In genomic region chr18:3323900-3324299, GRCh38 we compare ENCODE assay signal across 13 cellular contexts.
DNase-seq lines count a peak whose midpoint lies in the region; ATAC-seq and TF ChIP-seq lines count a peak whose summit lies in the region.
"Had no signal": no experiment of that assay in that cellular context is flagged by ENCODE, and none has a peak within 500 bp of the region (broad histone marks: within the 10 kb centered on the region; RNA-seq: fewer than 3 reads in every experiment).

No MANE protein-coding gene starts in this region.

- no peaks in the 10 kb centered on the region for H3K9me2 ChIP-seq in HCT116 (ENCODE audit: insufficient read depth)
- no peaks in the 10 kb centered on the region for H3K9me2 ChIP-seq in OCI-LY7 (ENCODE audit: insufficient read depth, low read length)

- POLR2A ChIA-PET in HCT116 (lab: Charles Lee) (interaction anchor here (1.4 kb wide), 1 partner anchor 279 kb away, joined by 4 read pairs; no protein-coding TSS in a partner anchor), OCI-LY7 (lab: Charles Lee) (no interaction called here)

- RAD21 ChIA-PET in HCT116 (lab: Charles Lee; ENCODE audit: low non-redundant PET in 1 of 2, low total read pairs in 2 of 2, uncharacterized antibody in 2 of 2, unreplicated experiment in 2 of 2), result no interaction called here

- H3K27ac ChIP-seq in HCT116 (ENCODE audit: low read depth, low read length), result no peak overlapping the region
- no peak overlapping the region for H3K27ac ChIP-seq in OCI-LY7 (ENCODE audit: low read depth, low read length, poor library complexity, severe bottlenecking)
- H3K27ac ChIP-seq in WERI-Rb-1, result no peak overlapping the region
- no peak overlapping the region for H3K27ac ChIP-seq in aorta (ENCODE audit: low read depth in 1 of 2, low read length in 2 of 2)
- no peak overlapping the region for H3K27ac ChIP-seq in right cardiac atrium (ENCODE audit: low read length)
- H3K27ac ChIP-seq: gastroesophageal sphincter had no signal

- H3K79me2 ChIP-seq in HCT116 (ENCODE audit: insufficient read depth, low read length) (no peaks in the 10 kb centered on the region), OCI-LY7 (ENCODE audit: insufficient read depth, low read depth, low read length) (no peaks in the 10 kb centered on the region)

- H3K36me3 ChIP-seq in HCT116 (ENCODE audit: control insufficient read depth in 1 of 2, insufficient read depth in 2 of 2, low read length in 2 of 2) (no peaks in the 10 kb centered on the region), OCI-LY7 (ENCODE audit: insufficient read depth, low read length) (no peaks in the 10 kb centered on the region), WERI-Rb-1 (no peaks in the 10 kb centered on the region), aorta (ENCODE audit: control insufficient read depth in 1 of 2, insufficient read depth in 2 of 2, low read length in 1 of 2) (no peaks in the 10 kb centered on the region)
- H3K36me3 ChIP-seq: gastroesophageal sphincter had no signal

- no peaks in the 10 kb centered on the region for H3K9me3 Mint-ChIP-seq in dendritic cell treated with granulocyte-macrophage colony-stimulating factor and Interleukin-4, amounts not matched to agents 40 ng/mL and 50 ng/mL, for 4 days

- H3K9ac ChIP-seq in HCT116 (ENCODE audit: low read length), result no peak overlapping the region

- H3K27ac Mint-ChIP-seq in dendritic cell treated with granulocyte-macrophage colony-stimulating factor and Interleukin-4, amounts not matched to agents 40 ng/mL and 50 ng/mL, for 4 days, result peak overlapping the region; percentile 12

- H3K4me3 ChIP-seq in HCT116 (replicated peaks in 1 of 2; ENCODE audit: low read depth in 1 of 2, low read length in 2 of 2) (peak overlapping the region in 1 of 2 experiments; percentile 15; a peak in 1 of 4 replicates), OCI-LY7 (ENCODE audit: low read depth, low read length, poor library complexity, severe bottlenecking) (no peak overlapping the region), WERI-Rb-1 (ENCODE audit: low read depth, low read length) (no peak overlapping the region), aorta (ENCODE audit: low read length in 2 of 2) (no peak overlapping the region), right cardiac atrium (ENCODE audit: low read length) (no peak overlapping the region)
- H3K4me3 ChIP-seq: gastroesophageal sphincter had no signal

- TF ChIP-seq CTCF in HCT116 (IDR thresholded peaks at IDR 0.05 in 2 of 3, conservative IDR thresholded peaks at IDR 0.05 in 1 of 3; ENCODE audit: borderline replicate concordance in 1 of 3, insufficient read depth in 1 of 3, low read depth in 2 of 3, low read length in 2 of 3) (no peak), OCI-LY7 (conservative IDR thresholded peaks at IDR 0.05; ENCODE audit: low read length) (no peak), WERI-Rb-1 (IDR thresholded peaks at IDR 0.05; ENCODE audit: low read depth, low read length) (no peak)

- no peak for TF ChIP-seq RAD21 in HCT116 (IDR thresholded peaks at IDR 0.05; ENCODE audit: low read depth)

- intact Hi-C loops in HCT116 (cut with micrococcal nuclease) (loop anchor here (10.0 kb wide), 1 partner anchor 121 kb away; no protein-coding TSS in a partner anchor), OCI-LY7 (cut with micrococcal nuclease; ENCODE audit: unreplicated experiment) (no loop called here), aorta (cut with DNase I) (no loop called here), right cardiac atrium (cut with DNase I) (no loop called here)
- intact Hi-C loops in dendritic cell treated with granulocyte-macrophage colony-stimulating factor and Interleukin-4, amounts not matched to agents 40 ng/mL and 50 ng/mL, for 4 days (cut with micrococcal nuclease), result no loop called here

- H3K4me2 ChIP-seq in HCT116 (ENCODE audit: low read length) (peak overlapping the region; percentile 51), OCI-LY7 (ENCODE audit: low read length) (peak overlapping the region; percentile 54)

- H3K27me3 ChIP-seq in HCT116 (ENCODE audit: insufficient read depth, low read length), result no peaks in the 10 kb centered on the region
- H3K27me3 ChIP-seq in WERI-Rb-1 (ENCODE audit: insufficient read depth, low read depth, severe bottlenecking), result no peaks in the 10 kb centered on the region
- no peaks in the 10 kb centered on the region for H3K27me3 ChIP-seq in aorta (ENCODE audit: control insufficient read depth in 1 of 2, insufficient read depth in 2 of 2, low read length in 1 of 2)
- H3K27me3 ChIP-seq in right cardiac atrium (ENCODE audit: control insufficient read depth, insufficient read depth), result no peaks in the 10 kb centered on the region

- H3K4me1 Mint-ChIP-seq in dendritic cell treated with granulocyte-macrophage colony-stimulating factor and Interleukin-4, amounts not matched to agents 40 ng/mL and 50 ng/mL, for 4 days (ENCODE audit: low read depth), result peaks cover 15% of the 10 kb centered on the region

- DNase-seq in CD1c-positive myeloid dendritic cell (ENCODE audit: extremely low spot score), result peak; percentile 28
- no peak for DNase-seq in HCT116 (ENCODE audit: low read depth, low spot score)
- DNase-seq in OCI-LY7 (ENCODE audit: low spot score), result no peak
- DNase-seq in WERI-Rb-1, result no peak
- DNase-seq in aorta, result no peak
- no peak for DNase-seq in right cardiac atrium
- DNase-seq in foreskin melanocyte, result no peak
- DNase-seq: activated effector memory CD4-positive, alpha-beta T cell treated with anti-CD3 and anti-CD28 coated beads, Interleukin-2, amount 50 U/mL, for 16 hours; cerebellar nuclear complex; NCI-H748 treated with DMSO at 0.1 percent for 48 hours had no signal

- 55 to 56% methylated on average over 4 of the region's 4 CpGs for WGBS in aorta, 2 donors
- WGBS in right cardiac atrium, result 32% methylated on average over 4 of the region's 4 CpGs

- BruUV-seq in HCT116 (replicated peaks; lab: Mats Ljungman, UMichigan) (no TSS peak), OCI-LY7 (replicated peaks; lab: Mats Ljungman, UMichigan) (no TSS peak)

- H4K20me1 ChIP-seq in HCT116 (ENCODE audit: insufficient read depth) (no peaks in the 10 kb centered on the region), OCI-LY7 (ENCODE audit: insufficient read depth, low read length) (no peaks in the 10 kb centered on the region)

- H3K4me1 ChIP-seq in HCT116 (ENCODE audit: control insufficient read depth in 1 of 2, insufficient read depth in 2 of 2, low read length in 2 of 2) (peaks cover 5 to 32% of the 10 kb centered on the region in 2 experiments; a peak in 3 of 4 replicates), OCI-LY7 (ENCODE audit: insufficient read depth, low read length, poor library complexity, severe bottlenecking) (peaks cover 42% of the 10 kb centered on the region), aorta (ENCODE audit: control insufficient read depth in 1 of 2, insufficient read depth in 2 of 2, low read length in 2 of 2) (no peaks in the 10 kb centered on the region), right cardiac atrium (ENCODE audit: control insufficient read depth, insufficient read depth, low read length) (no peaks in the 10 kb centered on the region)
- H3K4me1 ChIP-seq: gastroesophageal sphincter had no signal

- H3K4me3 Mint-ChIP-seq in dendritic cell treated with granulocyte-macrophage colony-stimulating factor and Interleukin-4, amounts not matched to agents 40 ng/mL and 50 ng/mL, for 4 days, result no peak overlapping the region

- H2AFZ ChIP-seq in HCT116 (ENCODE audit: low read depth, low read length, poor library complexity, severe bottlenecking) (peak overlapping the region; percentile 89), OCI-LY7 (ENCODE audit: low read length) (peak overlapping the region; percentile 60)

- no peak for TF ChIP-seq POLR2A in HCT116 (IDR thresholded peaks at IDR 0.05; ENCODE audit: borderline replicate concordance, extremely low read depth, insufficient read depth, insufficient read length)

- H3K27me3 Mint-ChIP-seq in dendritic cell treated with granulocyte-macrophage colony-stimulating factor and Interleukin-4, amounts not matched to agents 40 ng/mL and 50 ng/mL, for 4 days, result no peaks in the 10 kb centered on the region

- CTCF ChIA-PET in HCT116 (lab: Charles Lee), result interaction anchor here (1.7 kb wide), 2 partner anchors 26 to 27 kb away, joined by 6 read pairs; no protein-coding TSS in a partner anchor
- CTCF ChIA-PET in OCI-LY7 (lab: Charles Lee; ENCODE audit: unreplicated experiment), result no interaction called here

- ATAC-seq in HCT116, result no peak
- no peak for ATAC-seq in aorta (ENCODE audit: low FRiP score)
- ATAC-seq in right cardiac atrium, result no peak
- ATAC-seq: gastroesophageal sphincter, left lobe of liver had no signal

- no peaks in the 10 kb centered on the region for H3K36me3 Mint-ChIP-seq in dendritic cell treated with granulocyte-macrophage colony-stimulating factor and Interleukin-4, amounts not matched to agents 40 ng/mL and 50 ng/mL, for 4 days (ENCODE audit: low read depth)

- H3K9me3 ChIP-seq in HCT116 (ENCODE audit: control insufficient read depth in 1 of 2, insufficient read depth in 1 of 2, low read depth in 1 of 2, low read length in 2 of 2), result no peaks in the 10 kb centered on the region
- H3K9me3 ChIP-seq in OCI-LY7 (ENCODE audit: low read length), result no peaks in the 10 kb centered on the region; the same call in 1 of the 2 replicates
- H3K9me3 ChIP-seq in WERI-Rb-1 (ENCODE audit: severe bottlenecking), result no peaks in the 10 kb centered on the region
- no peaks in the 10 kb centered on the region for H3K9me3 ChIP-seq in aorta (ENCODE audit: control insufficient read depth, low read length)
- H3K9me3 ChIP-seq in right cardiac atrium (ENCODE audit: control insufficient read depth, low read length), result no peaks in the 10 kb centered on the region
- H3K9me3 ChIP-seq: gastroesophageal sphincter had no signal

TF ChIP-seq in HCT116, 20 proteins besides CTCF, POLR2A, EP300 and RAD21:
- TF ChIP-seq ATF3 (IDR thresholded peaks at IDR 0.05), result no peak
- TF ChIP-seq FOSL1 (IDR thresholded peaks at IDR 0.05; ENCODE audit: low read depth), result peak; percentile 25; the same call in 1 of the 2 replicates
- TF ChIP-seq JUND (IDR thresholded peaks at IDR 0.05), result peak; percentile 31; the same call in 1 of the 2 replicates
- no peak for TF ChIP-seq CBX3 (IDR thresholded peaks at IDR 0.05; ENCODE audit: low read depth)
